Comparison of ENCODE assay signal across 15 cellular contexts in the genomic region with DNA sequence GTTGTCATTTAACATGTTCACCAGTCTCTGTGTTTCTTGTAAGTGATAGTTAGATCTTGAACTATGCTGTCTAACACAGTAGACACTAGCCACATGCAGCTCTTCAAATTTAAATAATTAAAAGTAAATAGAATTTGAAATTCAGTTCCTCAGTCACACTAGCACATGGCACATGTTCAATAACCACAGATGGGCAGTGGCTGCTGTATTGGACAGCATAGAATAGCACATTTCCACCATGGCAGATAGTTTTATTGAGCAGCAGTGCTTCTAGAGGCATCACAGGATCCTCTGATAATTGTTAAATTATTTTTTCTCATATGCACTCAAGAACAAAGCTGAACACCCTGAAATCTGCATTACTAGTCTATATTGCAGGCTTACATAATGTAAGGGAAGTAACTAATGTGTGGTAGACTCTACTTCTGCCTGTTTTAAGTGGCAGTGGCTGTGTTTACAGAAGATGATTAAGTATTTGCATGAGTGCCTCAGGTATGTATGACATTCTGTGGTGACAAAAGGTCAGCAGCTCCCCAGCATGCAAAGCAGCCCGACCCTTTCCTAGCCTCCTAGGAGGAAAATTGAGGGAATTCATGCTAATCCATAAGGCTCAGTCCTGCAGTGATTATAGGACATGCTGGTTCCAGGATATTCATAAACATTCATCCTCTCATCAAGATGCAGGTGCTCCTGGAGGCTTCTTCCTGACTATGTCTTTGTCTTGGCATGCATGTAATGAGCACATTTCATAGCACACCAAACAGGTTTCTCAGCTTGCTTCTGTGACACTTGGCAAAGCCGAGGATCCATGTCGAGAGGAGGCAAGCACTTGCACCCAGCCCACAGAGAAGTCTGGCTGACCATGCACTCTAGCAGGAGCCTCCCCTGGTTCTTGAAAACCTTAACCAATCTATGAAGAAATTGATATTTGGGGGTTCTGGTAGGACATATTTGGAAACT. TPM values are rescaled to one million over a fixed set of nuclear protein-coding genes. Genes with fewer than 3 reads are reported as not detected.
DNase-seq lines count a peak whose midpoint lies in the region; ATAC-seq, FAIRE-seq and TF ChIP-seq lines count a peak whose summit lies in the region.
"Had no signal": no experiment of that assay in that cellular context is flagged by ENCODE, and none has a peak within 500 bp of the region (broad histone marks: within the 10 kb centered on the region; RNA-seq: fewer than 3 reads in every experiment).

No MANE protein-coding gene starts in this region.

- no peaks in the 10 kb centered on the region for H3K9me3 ChIP-seq in pancreas

- H3K4me3 ChIP-seq in bronchial epithelial cell (ENCODE audit: low read depth, low read length) (no peak overlapping the region), pancreas (no peak overlapping the region)

- DNase-seq in CD1c-positive myeloid dendritic cell (ENCODE audit: extremely low spot score) (peak; percentile 26), M059J (ENCODE audit: low read depth) (peak; percentile 55), bronchial epithelial cell (ENCODE audit: low read depth) (peak; percentile 71), pancreas (peak in 3 of 6 donors; percentile 15 to 26 (median 24)), NCI-H774 (lab: John Stamatoyannopoulos, UW) (no peak), retina (no peak)
- no peak for DNase-seq in NK-92 treated with Interleukin-12 subunit alpha and Interleukin-12 subunit beta, amount 100 ng/mL, for 24 hours (lab: John Stamatoyannopoulos, UW)
- DNase-seq: activated CD4-positive, alpha-beta T cell treated with anti-CD3 and anti-CD28 coated beads, Interleukin-2, amount 50 U/mL, for 48 hours; activated effector memory CD4-positive, alpha-beta T cell treated with anti-CD3 and anti-CD28 coated beads, Interleukin-2, amount 50 U/mL, for 16 hours; hypothalamus; NCI-H2081; stimulated activated CD4-positive, alpha-beta T cell treated with anti-CD3 and anti-CD28 coated beads, Interleukin-2, amount 100 ng/mL, for 24 hours had no signal

- no peaks in the 10 kb centered on the region for H3K27me3 ChIP-seq in bronchial epithelial cell (ENCODE audit: control insufficient read depth, insufficient read depth, low read length)
- H3K27me3 ChIP-seq in pancreas, result no peaks in the 10 kb centered on the region

- H3K36me3 ChIP-seq in bronchial epithelial cell (ENCODE audit: control insufficient read depth, insufficient read depth, low read length) (no peaks in the 10 kb centered on the region), pancreas (no peaks in the 10 kb centered on the region)

- peaks cover 47 to 51% (median 48%) of the 10 kb centered on the region in 3 donors for H3K4me1 ChIP-seq in pancreas
- H3K4me1 ChIP-seq: parathyroid adenoma had no signal

- WGBS in pancreas, 2 donors, result 6 to 15% methylated on average over 3 of the region's 3 CpGs

- peak overlapping the region in 2 of 4 donors; percentile 24 to 28 for H3K27ac ChIP-seq in pancreas
- H3K27ac ChIP-seq: parathyroid adenoma had no signal

- ATAC-seq in pancreas, result peak in 3 of 4 donors; percentile 17 to 30 (median 24)
- no peak for ATAC-seq in GM19351 (IDR thresholded peaks at IDR 0.05; ENCODE audit: unreplicated experiment)

- TF ChIP-seq CTCF in bronchial epithelial cell (IDR thresholded peaks at IDR 0.05; ENCODE audit: insufficient read depth, low read length, severe bottlenecking) (no peak), pancreas (IDR thresholded peaks at IDR 0.05) (no peak)

- FAIRE-seq in bronchial epithelial cell (lab: Jason Lieb, UNC) (no peak), pancreas (lab: Jason Lieb, UNC) (no peak)

- intact Hi-C loops in pancreas (cut with DNase I), result loop anchor here in 1 of 3 donors (10.0 kb wide), 1 partner anchor 63 kb away; no protein-coding TSS in a partner anchor

RNA-seq across cellular contexts. Expression of gene SH3RF2, which starts 45.5 kb away (rescaled TPM):
- total RNA-seq in M059J (2014; rRNA removed; shearing (Covaris generic)), result 7.6 and 11.9 TPM in 2 replicates
- total RNA-seq in bronchial epithelial cell (3.7 and 6.3 TPM in 2 replicates), pancreas (10 to 100 TPM in 5 of 6 donors, 1 to 10 TPM in 1; 6.3 to 18.0 (median 12.8) TPM)
- polyA plus RNA-seq in pancreas, result 10 to 100 TPM; 10.3 to 22.4 TPM
- polyA plus RNA-seq: CD14-positive monocyte had no signal

Comparison
In these comparisons a context has a peak if more than half of its experiments do, and no peak if none do; other contexts are left out.
1. DNase-seq: peak in CD1c-positive myeloid dendritic cell (single experiment), M059J (single experiment) and bronchial epithelial cell (single experiment); none in NCI-H774 (single experiment), NK-92 treated with Interleukin-12 subunit alpha and Interleukin-12 subunit beta, amount 100 ng/mL, for 24 hours (single experiment) and retina (single experiment).